ENCODE assay signal across 27 cellular contexts in genomic region chr11:123249354-123249753, GRCh38. TPM values are rescaled to one million over a fixed set of nuclear protein-coding genes. Genes with fewer than 3 reads are reported as not detected.
A peak's percentile ranks its signal among the peaks of the same experiment; 100 is the strongest.
DNase-seq lines count a peak whose midpoint lies in the region; ATAC-seq and TF ChIP-seq lines count a peak whose summit lies in the region.
"Had no signal": no experiment of that assay in that cellular context is flagged by ENCODE, and none has a peak within 500 bp of the region (broad histone marks: within the 10 kb centered on the region; RNA-seq: fewer than 3 reads in every experiment).

No MANE protein-coding gene starts in this region.

- H3K79me2 ChIP-seq in trophoblast cell (ENCODE audit: control insufficient read depth, insufficient read depth, low read length, poor library complexity): no peaks in the 10 kb centered on the region
- H3K79me2 ChIP-seq: parathyroid adenoma had no signal

- 84% methylated on average over 5 of the region's 5 CpGs; no CpG with 5 or more reads in 1 of the 2 experiments for WGBS in IMR-90 (ENCODE audit: extremely low coverage in 2 of 2, insufficient read length in 1 of 2), 2 experiments
- no CpG with 5 or more reads among the region's 5 CpGs for WGBS in trophoblast cell (ENCODE audit: extremely low coverage, insufficient coverage, insufficient read length)

- no peak for TF ChIP-seq CTCF in IMR-90 (conservative IDR thresholded peaks at IDR 0.05; ENCODE audit: low read depth, low read length)

- BruUV-seq in IMR-90 (replicated peaks; lab: Mats Ljungman, UMichigan): no TSS peak

- no peak overlapping the region for H2BK15ac ChIP-seq in IMR-90 (ENCODE audit: low read depth, low read length)

- DNase-seq in EL: peak; percentile 55
- peak; percentile 28 for DNase-seq in IMR-90
- no peak for DNase-seq in trophoblast cell
- no peak for DNase-seq in pons (ENCODE audit: low spot score)
- no peak for DNase-seq in activated gamma-delta T cell treated with Interleukin-2 at 50 U/mL for 16 hours
- DNase-seq: activated CD4-positive, alpha-beta memory T cell treated with anti-CD3 and anti-CD28 coated beads for 36 hours; activated CD4-positive, CD25-positive, alpha-beta regulatory T cell treated with anti-CD3 and anti-CD28 coated beads, Interleukin-2, amount 50 U/mL, for 72 hours; activated CD8-positive, alpha-beta memory T cell treated with anti-CD3 and anti-CD28 coated beads, Interleukin-2, amount 50 U/mL, for 48 hours; CD4-positive, alpha-beta memory T cell; colonic mucosa; effector CD8-positive, alpha-beta T cell; GF-D8; H7; left colon; mammary epithelial cell; MV-4-11; NCI-H2171; NCI-H526 treated with DMSO at 0.1 percent for 48 hours; right lobe of liver; stimulated activated CD4-positive, alpha-beta T cell treated with anti-CD3 and anti-CD28 coated beads, Interleukin-12 subunit alpha, Interleukin-12 subunit beta, amount 100 ng/mL, for 4 hours; stimulated activated CD4-positive, alpha-beta T cell treated with anti-CD3 and anti-CD28 coated beads, Interleukin-4, amount 100 ng/mL, for 1 hour; substantia nigra; T-helper 17 cell had no signal

- no peak overlapping the region for H3K56ac ChIP-seq in IMR-90 (ENCODE audit: extremely low read depth, insufficient read depth, low read length)

- no peaks in the 10 kb centered on the region for H3K9me3 ChIP-seq in IMR-90 (ENCODE audit: control insufficient read depth, insufficient read depth, low read length)
- H3K9me3 ChIP-seq in trophoblast cell (ENCODE audit: insufficient read depth, low read depth, low read length): no peaks in the 10 kb centered on the region
- H3K9me3 ChIP-seq: colonic mucosa, right lobe of liver had no signal

- H3K36me3 ChIP-seq in IMR-90 (ENCODE audit: control insufficient read depth, insufficient read depth, low read length) (no peaks in the 10 kb centered on the region), trophoblast cell (ENCODE audit: control insufficient read depth in 1 of 2, insufficient read depth in 2 of 2, low read length in 2 of 2) (no peaks in the 10 kb centered on the region)
- H3K36me3 ChIP-seq: colonic mucosa, right lobe of liver had no signal

- intact Hi-C loops in IMR-90 (cut with micrococcal nuclease): no loop called here

- H4K5ac ChIP-seq in IMR-90 (ENCODE audit: low read depth, low read length): peak overlapping the region; percentile 12; the same call in 1 of the 2 replicates

- no peak overlapping the region for H3K9ac ChIP-seq in IMR-90 (ENCODE audit: low read depth, low read length)
- H3K9ac ChIP-seq in trophoblast cell (ENCODE audit: low read length): no peak overlapping the region
- H3K9ac ChIP-seq: parathyroid adenoma had no signal

- ATAC-seq in IMR-90 (ENCODE audit: low read depth): no peak
- ATAC-seq in SK-N-SH treated with all-trans-retinoic acid at 6 μM for 48 hours: peak; percentile 31; the same call in 2 of the 3 replicates
- ATAC-seq in HG03159 (IDR thresholded peaks at IDR 0.05; ENCODE audit: unreplicated experiment): no peak
- ATAC-seq: left colon, right lobe of liver, T-helper 17 cell had no signal

- no peak overlapping the region for H3K27ac ChIP-seq in IMR-90 (ENCODE audit: insufficient read depth, low read length)
- H3K27ac ChIP-seq in trophoblast cell (ENCODE audit: low read depth, low read length): no peak overlapping the region
- H3K27ac ChIP-seq: colonic mucosa, parathyroid adenoma, right lobe of liver, SK-N-MC had no signal

- H3K4me1 ChIP-seq in IMR-90 (ENCODE audit: control insufficient read depth, insufficient read depth, low read length) (peaks cover 25% of the 10 kb centered on the region), trophoblast cell (ENCODE audit: control insufficient read depth in 1 of 2, insufficient read depth in 2 of 2, low read length in 2 of 2) (peaks cover 0 to 3% of the 10 kb centered on the region in 2 experiments)
- H3K4me1 ChIP-seq: colonic mucosa, parathyroid adenoma, right lobe of liver had no signal

- H2AK5ac ChIP-seq in IMR-90 (ENCODE audit: low read depth, low read length) (no peak overlapping the region), trophoblast cell (ENCODE audit: low read length) (no peak overlapping the region)

- H2BK12ac ChIP-seq in trophoblast cell (ENCODE audit: low read length): peak overlapping the region; percentile 8

- H4K8ac ChIP-seq in IMR-90 (ENCODE audit: low read depth in 2 of 2, low read length in 2 of 2) (no peak overlapping the region), trophoblast cell (ENCODE audit: low read depth, low read length) (no peak overlapping the region)

- H2AFZ ChIP-seq in IMR-90 (replicated peaks; ENCODE audit: low read length, poor library complexity) (peak overlapping the region; percentile 1), trophoblast cell (ENCODE audit: insufficient read depth, low read length, poor library complexity) (no peak overlapping the region)
- H2AFZ ChIP-seq: parathyroid adenoma had no signal

- H3K23ac ChIP-seq in IMR-90 (ENCODE audit: low read depth, low read length): no peak overlapping the region
- H3K23ac ChIP-seq in trophoblast cell (ENCODE audit: low read length): no peak overlapping the region

- dilution Hi-C loops in IMR-90 (cut with HindIII; ENCODE audit: low sequenced_read_pairs, unreplicated experiment): no loop called here

- H4K91ac ChIP-seq in IMR-90 (ENCODE audit: insufficient read depth, low read depth, low read length) (no peak overlapping the region), trophoblast cell (ENCODE audit: low read depth, low read length) (no peak overlapping the region)

- peaks cover 8% of the 10 kb centered on the region for H3K9me1 ChIP-seq in IMR-90 (ENCODE audit: insufficient read depth, low read length)

- H2BK120ac ChIP-seq in IMR-90 (ENCODE audit: low read depth, low read length): 0 out of 2 replicates have a peak overlapping the region, but pooled peaks have one; percentile 36
- no peak overlapping the region for H2BK120ac ChIP-seq in trophoblast cell (ENCODE audit: insufficient read depth, low read length, poor library complexity)

- H3K18ac ChIP-seq in IMR-90 (ENCODE audit: low read depth, low read length): peak overlapping the region; percentile 6; the same call in 1 of the 2 replicates
- no peak overlapping the region for H3K18ac ChIP-seq in trophoblast cell (ENCODE audit: low read length)

- POLR2A ChIA-PET in IMR-90 (lab: Charles Lee; ENCODE audit: unreplicated experiment): interaction anchor here (0.6 kb wide), 1 partner anchor 35 kb away, joined by 8 read pairs; no protein-coding TSS in a partner anchor

- CTCF ChIA-PET in IMR-90 (lab: Yijun Ruan, JAX): no interaction called here

- H3K4me3 ChIP-seq in IMR-90 (ENCODE audit: insufficient read depth, low read depth, low read length) (no peak overlapping the region), trophoblast cell (ENCODE audit: low read depth, low read length) (no peak overlapping the region)
- H3K4me3 ChIP-seq: colonic mucosa, right lobe of liver, SK-N-MC had no signal

- no peak overlapping the region for H2AK9ac ChIP-seq in IMR-90 (replicated peaks; ENCODE audit: low read depth, low read length, poor library complexity)

- H2BK20ac ChIP-seq in IMR-90 (ENCODE audit: low read depth, low read length): peak overlapping the region; percentile 51; the same call in 1 of the 2 replicates

- H2BK5ac ChIP-seq in IMR-90 (ENCODE audit: low read depth, low read length, poor library complexity, severe bottlenecking) (no peak overlapping the region), trophoblast cell (ENCODE audit: low read depth, low read length, poor library complexity) (no peak overlapping the region)

- H3K14ac ChIP-seq in IMR-90 (replicated peaks; ENCODE audit: low read depth, low read length): 0 out of 2 replicates have a peak overlapping the region, but pooled peaks have one; percentile 62
- H3K14ac ChIP-seq in trophoblast cell (ENCODE audit: low read length): no peak overlapping the region

- 0 out of 2 replicates have a peak overlapping the region, but pooled peaks have one; percentile 19 for H3K4ac ChIP-seq in IMR-90 (ENCODE audit: low read depth, low read length)
- H3K4ac ChIP-seq in trophoblast cell (ENCODE audit: low read depth, low read length): no peak overlapping the region

- TF ChIP-seq RAD21 in IMR-90 (IDR thresholded peaks at IDR 0.05; ENCODE audit: low read length): no peak

- H4K12ac ChIP-seq in trophoblast cell (ENCODE audit: low read depth, low read length): no peak overlapping the region

- in situ Hi-C loops in IMR-90 (cut with MboI; ENCODE audit: low sequenced_read_pairs): loop anchor here (5.0 to 10.0 kb wide), 2 partner anchors 75 to 137 kb away; no protein-coding TSS in a partner anchor

- TF ChIP-seq POLR2A in IMR-90 (IDR thresholded peaks at IDR 0.05; ENCODE audit: low read depth, low read length): no peak

- H3K4me2 ChIP-seq in IMR-90 (ENCODE audit: low read depth, low read length) (no peak overlapping the region), trophoblast cell (ENCODE audit: low read length) (no peak overlapping the region)

- H3K27me3 ChIP-seq in IMR-90 (ENCODE audit: control insufficient read depth, insufficient read depth, low read length): no peaks in the 10 kb centered on the region
- H3K27me3 ChIP-seq in trophoblast cell (ENCODE audit: insufficient read depth, low read length): no peaks in the 10 kb centered on the region
- H3K27me3 ChIP-seq: colonic mucosa, right lobe of liver had no signal

- H4K20me1 ChIP-seq in IMR-90 (ENCODE audit: insufficient read depth, low read length): no peaks in the 10 kb centered on the region

- H3K79me1 ChIP-seq in IMR-90 (ENCODE audit: low read depth in 1 of 2, low read length in 2 of 2): 0 out of 4 replicates have a peak, but pooled peaks cover 0 to 5% of the 10 kb centered on the region in 2 experiments
- peaks cover 2% of the 10 kb centered on the region for H3K79me1 ChIP-seq in trophoblast cell (ENCODE audit: low read length)

TF ChIP-seq in IMR-90, 13 proteins besides CTCF, POLR2A, EP300 and RAD21 (continues in another document):
- TF ChIP-seq SMC3 (IDR thresholded peaks at IDR 0.05; ENCODE audit: low read depth, low read length) (no peak), MAZ (IDR thresholded peaks at IDR 0.05; ENCODE audit: borderline replicate concordance, low read depth, low read length) (no peak), FOS (IDR thresholded peaks at IDR 0.05; ENCODE audit: low read depth, low read length) (no peak)

TF ChIP-seq in SK-N-SH treated with all-trans-retinoic acid at 6 μM for 48 hours, 23 proteins besides CTCF, POLR2A, EP300 and RAD21 (continues in another document):
- TF ChIP-seq CSDC2 (CRISPR knock-in tag; IDR thresholded peaks at IDR 0.05): no peak

RNA-seq across cellular contexts. Expression of gene CLMP, which starts 54.3 kb away (rescaled TPM):
- total RNA-seq in IMR-90 (2012; rRNA removed): 54.7 and 56.1 TPM in 2 replicates
- polyA plus RNA-seq in IMR-90 (2012; rRNA removed): 78.9 and 95.7 TPM in 2 replicates
- 50.5 and 121 TPM in 2 replicates for polyA plus RNA-seq in IMR-90 (2012; cell fraction: cytosol; rRNA removed)
- 20.7 and 92.9 TPM in 2 replicates for polyA plus RNA-seq in IMR-90 (2012; cell fraction: nucleus; rRNA removed; ENCODE audit: low replicate concordance)
- polyA plus RNA-seq in trophoblast cell (2013): 52.0 and 56.1 TPM in 2 replicates

Comparison
In these comparisons a context has a peak if more than half of its experiments do, and no peak if none do; other contexts are left out.
1. DNase-seq: peak in EL (single experiment) and IMR-90 (single experiment); none in trophoblast cell (0 of 2), pons (single experiment) and activated gamma-delta T cell treated with Interleukin-2 at 50 U/mL for 16 hours (single experiment).